18 cellular contexts compared by ENCODE assay signal in genomic region chr15:29034151-29034550, GRCh38.
"Had no signal": no experiment of that assay in that cellular context is flagged by ENCODE, and none has a peak within 500 bp of the region (broad histone marks: within the 10 kb centered on the region; RNA-seq: fewer than 3 reads in every experiment).

No MANE protein-coding gene starts in this region.

- H3K27me3 ChIP-seq: brain microvascular endothelial cell, heart right ventricle, neural progenitor cell, stomach had no signal

- H3K9me3 ChIP-seq: left ventricle myocardium inferior, thoracic aorta had no signal

- H3K4me3 Mint-ChIP-seq: activated CD8-positive, alpha-beta T cell treated with anti-CD3 and anti-CD28 coated beads for 36 hours; dendritic cell treated with granulocyte-macrophage colony-stimulating factor and Interleukin-4, amounts not matched to agents 40 ng/mL and 50 ng/mL, for 4 days; memory B cell; neural progenitor cell had no signal

- H3K4me3 ChIP-seq: heart right ventricle, left ventricle myocardium inferior, neural progenitor cell, skin epidermis, stomach, thoracic aorta had no signal

- H3K27ac Mint-ChIP-seq: activated CD8-positive, alpha-beta T cell treated with anti-CD3 and anti-CD28 coated beads for 36 hours; dendritic cell treated with granulocyte-macrophage colony-stimulating factor and Interleukin-4, amounts not matched to agents 40 ng/mL and 50 ng/mL, for 4 days; memory B cell had no signal

- H3K27ac ChIP-seq: brain microvascular endothelial cell, heart right ventricle, left ventricle myocardium inferior, neural progenitor cell, skin epidermis, stomach, thoracic aorta, VCaP had no signal

- H3K4me1 ChIP-seq: heart right ventricle, left ventricle myocardium inferior, stomach had no signal

- ATAC-seq: activated CD8-positive, alpha-beta T cell treated with anti-CD3 and anti-CD28 coated beads for 36 hours; heart right ventricle had no signal

- DNase-seq: activated CD4-positive, alpha-beta T cell treated with anti-CD3 and anti-CD28 coated beads for 4 hours; activated CD8-positive, alpha-beta memory T cell treated with anti-CD3 and anti-CD28 coated beads, Interleukin-2, amount 50 U/mL, for 4 hours; activated CD8-positive, alpha-beta T cell treated with anti-CD3 and anti-CD28 coated beads for 36 hours; activated naive CD4-positive, alpha-beta T cell treated with Interleukin-2 at 50 U/mL for 16 hours; brain microvascular endothelial cell; cerebellar nuclear complex; erythroblast; heart right ventricle; left ventricle myocardium inferior; stimulated activated CD4-positive, alpha-beta T cell treated with anti-CD3 and anti-CD28 coated beads, Interleukin-4, amount 100 ng/mL, for 4 hours; stomach; T-helper 1 cell had no signal

- H3K36me3 Mint-ChIP-seq: memory B cell had no signal

- H3K36me3 ChIP-seq: brain microvascular endothelial cell, heart right ventricle, left ventricle myocardium inferior, neural progenitor cell, stomach, thoracic aorta had no signal

- H3K4me1 Mint-ChIP-seq: memory B cell had no signal

- H3K27me3 Mint-ChIP-seq: activated CD8-positive, alpha-beta T cell treated with anti-CD3 and anti-CD28 coated beads for 36 hours; dendritic cell treated with granulocyte-macrophage colony-stimulating factor and Interleukin-4, amounts not matched to agents 40 ng/mL and 50 ng/mL, for 4 days had no signal
